9 cellular contexts compared by ENCODE assay signal in the genomic region with DNA sequence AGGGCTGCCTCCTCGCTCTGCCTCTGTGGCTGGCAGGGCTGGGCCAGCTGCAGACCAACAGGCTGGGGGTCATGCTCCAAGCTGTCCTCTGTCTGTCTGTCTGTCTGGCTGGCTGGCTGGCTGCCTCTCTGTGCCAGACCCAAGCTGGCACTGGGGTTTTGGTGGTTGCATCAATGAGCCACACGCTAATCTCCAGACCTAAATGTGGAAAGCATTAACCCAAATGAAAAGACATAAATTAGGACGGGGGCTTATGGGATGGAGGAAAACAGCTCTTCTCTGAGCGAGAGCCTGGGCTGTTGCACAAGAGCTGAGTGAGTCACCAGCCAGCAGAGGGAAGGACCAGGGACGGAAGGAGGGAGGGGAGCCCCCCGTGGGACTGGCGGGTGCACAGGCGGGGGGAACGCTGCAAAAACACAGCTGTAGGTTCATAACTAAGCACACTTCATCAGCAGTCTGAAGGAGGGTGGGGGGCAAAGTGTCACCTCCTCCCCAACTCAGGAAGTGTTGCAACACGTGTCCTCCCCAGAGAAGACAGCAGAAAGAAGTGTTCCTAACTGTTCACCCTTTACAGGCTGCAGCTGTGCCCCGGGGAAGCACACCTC.
DNase-seq lines count a peak whose midpoint lies in the region; ATAC-seq and TF ChIP-seq lines count a peak whose summit lies in the region.
"Had no signal": no experiment of that assay in that cellular context is flagged by ENCODE, and none has a peak within 500 bp of the region (broad histone marks: within the 10 kb centered on the region; RNA-seq: fewer than 3 reads in every experiment).

No MANE protein-coding gene starts in this region.

- DNase-seq in GM13976 (ENCODE audit: low spot score) (peak; percentile 62), activated B cell treated with CpG ODN at 0.5 μM for 24 hours (peak; percentile 70), lung (ENCODE audit: low spot score) (peak; percentile 84), cerebellar nuclear complex (lab: John Stamatoyannopoulos, UW) (no peak), GM19240 (ENCODE audit: insufficient read length, low spot score) (no peak)
- peak; percentile 70 to 88 for DNase-seq in central memory CD8-positive, alpha-beta T cell (ENCODE audit: low spot score in 2 of 2)
- DNase-seq in stimulated activated CD8-positive, alpha-beta memory T cell treated with anti-CD3 and anti-CD28 coated beads, Interleukin-15, amount 100 ng/mL, for 4 hours (ENCODE audit: low read depth in 2 of 2) = peak; percentile 65

- peak overlapping the region; percentile 85 to 88 for H3K27ac ChIP-seq in lung (ENCODE audit: low read depth in 1 of 2, low read length in 1 of 2)
- H3K27ac ChIP-seq: VCaP had no signal

- peaks cover 0 to 1% of the 10 kb centered on the region in 2 donors for H3K9me3 ChIP-seq in lung (ENCODE audit: control insufficient read depth in 2 of 2, insufficient read depth in 1 of 2, low read length in 1 of 2)

- H3K4me3 ChIP-seq in lung = no peak overlapping the region

- H3K4me1 Mint-ChIP-seq in activated B cell treated with CpG ODN at 0.5 μM for 24 hours = peaks cover 71% of the 10 kb centered on the region
- H3K4me1 Mint-ChIP-seq in central memory CD8-positive, alpha-beta T cell = peaks cover 88% of the 10 kb centered on the region

- CTCF ChIA-PET in activated B cell treated with CpG ODN at 0.5 μM for 24 hours (lab: Charles Lee) = interaction anchor here (1.2 to 4.3 kb wide), 4 partner anchors 63 to 149 kb away, joined by 3 to 30 read pairs (median 4); no protein-coding TSS in a partner anchor

- in situ Hi-C loops in GM13976 (cut with MboI; ENCODE audit: low sequenced_read_pairs, unreplicated experiment) = no loop called here

- H3K27ac Mint-ChIP-seq in activated B cell treated with CpG ODN at 0.5 μM for 24 hours = peak overlapping the region; percentile 96
- peak overlapping the region; percentile 99 for H3K27ac Mint-ChIP-seq in central memory CD8-positive, alpha-beta T cell (ENCODE audit: low read depth)

- H3K36me3 Mint-ChIP-seq in activated B cell treated with CpG ODN at 0.5 μM for 24 hours (ENCODE audit: low read depth) = no peaks in the 10 kb centered on the region
- peaks cover 16% of the 10 kb centered on the region for H3K36me3 Mint-ChIP-seq in central memory CD8-positive, alpha-beta T cell (ENCODE audit: insufficient read depth)

- H3K36me3 ChIP-seq in lung (ENCODE audit: control insufficient read depth in 2 of 2, insufficient read depth in 2 of 2, low read length in 2 of 2) = no peaks in the 10 kb centered on the region

- peak overlapping the region; percentile 76 for H3K4me3 Mint-ChIP-seq in activated B cell treated with CpG ODN at 0.5 μM for 24 hours
- H3K4me3 Mint-ChIP-seq in central memory CD8-positive, alpha-beta T cell = peak overlapping the region; percentile 75

- intact Hi-C loops in activated B cell treated with CpG ODN at 0.5 μM for 24 hours (cut with micrococcal nuclease) = loop anchor here (1.0 to 10.0 kb wide), 8 partner anchors 35 to 148 kb away; no protein-coding TSS in a partner anchor

- no peaks in the 10 kb centered on the region for H3K27me3 Mint-ChIP-seq in activated B cell treated with CpG ODN at 0.5 μM for 24 hours
- H3K27me3 Mint-ChIP-seq in central memory CD8-positive, alpha-beta T cell = no peaks in the 10 kb centered on the region

- 8 to 13% methylated on average over 11 of the region's 11 CpGs for WGBS in lung, 2 donors

- H3K4me1 ChIP-seq in lung (ENCODE audit: control insufficient read depth in 2 of 2, insufficient read depth in 2 of 2, low read length in 2 of 2) = peaks cover 0 to 8% of the 10 kb centered on the region in 2 donors

- ATAC-seq in HG03521 (IDR thresholded peaks at IDR 0.05; ENCODE audit: unreplicated experiment) (peak; percentile 25), activated B cell treated with CpG ODN at 0.5 μM for 24 hours (ENCODE audit: low read depth) (peak; percentile 85), lung (ENCODE audit: insufficient read depth, low FRiP score) (peak; percentile 82)
- peak; percentile 71 for ATAC-seq in central memory CD8-positive, alpha-beta T cell (replicated peaks; ENCODE audit: extremely low read depth, poor library complexity, severe bottlenecking)

- H3K27me3 ChIP-seq in lung (ENCODE audit: control insufficient read depth, insufficient read depth) = no peaks in the 10 kb centered on the region

- POLR2A ChIA-PET in activated B cell treated with CpG ODN at 0.5 μM for 24 hours (lab: Charles Lee) = interaction anchor here (0.5 to 2.6 kb wide), 15 partner anchors 33 to 1680 kb away, joined by 3 to 24 read pairs (median 4); no protein-coding TSS in a partner anchor

- no peak for TF ChIP-seq CTCF in GM13976 (IDR thresholded peaks at IDR 0.05; ENCODE audit: borderline replicate concordance, control extremely low read depth, extremely low read depth, insufficient read depth, missing control alignments)
- no peak for TF ChIP-seq CTCF in activated B cell treated with CpG ODN at 0.5 μM for 24 hours (IDR thresholded peaks at IDR 0.05)
- TF ChIP-seq CTCF in lung (IDR thresholded peaks at IDR 0.05; ENCODE audit: control extremely low read depth, extremely low read depth) = no peak

- H3K9me3 Mint-ChIP-seq in activated B cell treated with CpG ODN at 0.5 μM for 24 hours = no peaks in the 10 kb centered on the region
- H3K9me3 Mint-ChIP-seq in central memory CD8-positive, alpha-beta T cell = no peaks in the 10 kb centered on the region

Comparison
In these comparisons a context has a peak if more than half of its experiments do, and no peak if none do; other contexts are left out.
1. DNase-seq: peak in GM13976 (single experiment), activated B cell treated with CpG ODN at 0.5 μM for 24 hours (single experiment), central memory CD8-positive, alpha-beta T cell (2 of 2), lung (single experiment) and stimulated activated CD8-positive, alpha-beta memory T cell treated with anti-CD3 and anti-CD28 coated beads, Interleukin-15, amount 100 ng/mL, for 4 hours (2 of 2); none in cerebellar nuclear complex (0 of 2) and GM19240 (single experiment).
2. ATAC-seq: peak in every context shown above with its lines; median percentile 85 in activated B cell treated with CpG ODN at 0.5 μM for 24 hours; 82 in lung; 71 in central memory CD8-positive, alpha-beta T cell; 25 in HG03521.